Comparison of ENCODE assay signal across 10 cellular contexts in genomic region chr2:42931147-42931817, GRCh38.
A peak's percentile ranks its signal among the peaks of the same experiment; 100 is the strongest.
DNase-seq lines count a peak whose midpoint lies in the region; ATAC-seq and TF ChIP-seq lines count a peak whose summit lies in the region.
"Had no signal": no experiment of that assay in that cellular context is flagged by ENCODE, and none has a peak within 500 bp of the region (broad histone marks: within the 10 kb centered on the region; RNA-seq: fewer than 3 reads in every experiment).

No MANE protein-coding gene starts in this region.

- H3K36me3 Mint-ChIP-seq in T-helper 17 cell (ENCODE audit: low read depth) = no peaks in the 10 kb centered on the region
- H3K36me3 Mint-ChIP-seq: CD8-positive, alpha-beta memory T cell; stimulated activated effector memory CD8-positive, alpha-beta T cell treated with anti-CD3 and anti-CD28 coated beads, Interleukin-12 subunit alpha, Interleukin-12 subunit beta, amount 100 ng/mL, for 72 hours had no signal

- H3K27me3 ChIP-seq in brain microvascular endothelial cell (replicated peaks) (no peaks in the 10 kb centered on the region), liver (ENCODE audit: control insufficient read depth in 4 of 4, insufficient read depth in 4 of 4, low read length in 3 of 4) (no peaks in the 10 kb centered on the region)
- H3K27me3 ChIP-seq in effector memory CD4-positive, alpha-beta T cell (replicated peaks; ENCODE audit: control insufficient read depth, insufficient read depth, low read length, poor library complexity, severe bottlenecking) = no peaks in the 10 kb centered on the region

- ATAC-seq in T-helper 17 cell = no peak
- ATAC-seq: stimulated activated effector memory CD8-positive, alpha-beta T cell treated with anti-CD3 and anti-CD28 coated beads, Interleukin-12 subunit alpha, Interleukin-12 subunit beta, amount 100 ng/mL, for 72 hours had no signal

- TF ChIP-seq RAD21 in liver (IDR thresholded peaks at IDR 0.05) = no peak

- H3K27ac ChIP-seq in brain microvascular endothelial cell = no peak overlapping the region
- peak overlapping the region; percentile 1 to 10 for H3K27ac ChIP-seq in liver (ENCODE audit: low read depth in 1 of 2, low read length in 2 of 2)
- H3K27ac ChIP-seq in effector memory CD4-positive, alpha-beta T cell (ENCODE audit: insufficient read depth, low read length, poor library complexity, severe bottlenecking) = no peak overlapping the region

- no peak for DNase-seq in AG04449 (ENCODE audit: low read depth, low spot score)
- peak; percentile 48 for DNase-seq in HEK293T (ENCODE audit: extremely low spot score)
- DNase-seq in brain microvascular endothelial cell = no peak
- no peak for DNase-seq in NCI-H774 (lab: John Stamatoyannopoulos, UW)
- no peak for DNase-seq in T-helper 17 cell
- no peak for DNase-seq in effector memory CD4-positive, alpha-beta T cell
- DNase-seq in activated effector memory CD4-positive, alpha-beta T cell treated with Interleukin-2 at 50 U/mL for 16 hours = no peak
- DNase-seq: CD8-positive, alpha-beta memory T cell had no signal

- no peaks in the 10 kb centered on the region for H3K4me1 Mint-ChIP-seq in T-helper 17 cell
- H3K4me1 Mint-ChIP-seq: CD8-positive, alpha-beta memory T cell had no signal

- WGBS in liver = 73% methylated on average over 8 of the region's 8 CpGs

- H3K4me1 ChIP-seq in liver (ENCODE audit: control insufficient read depth in 4 of 4, insufficient read depth in 4 of 4, low read length in 3 of 4) = peaks cover 29 to 42% (median 40%) of the 10 kb centered on the region in 4 donors
- H3K4me1 ChIP-seq in effector memory CD4-positive, alpha-beta T cell (ENCODE audit: control insufficient read depth, insufficient read depth, low read length, poor library complexity, severe bottlenecking) = no peaks in the 10 kb centered on the region

- TF ChIP-seq CTCF in AG04449 (IDR thresholded peaks at IDR 0.05; ENCODE audit: insufficient read depth, low read length, missing control alignments) (peak; percentile 35), brain microvascular endothelial cell (IDR thresholded peaks at IDR 0.05; ENCODE audit: low read depth, low read length, missing control alignments) (peak; percentile 67), liver (IDR thresholded peaks at IDR 0.05; ENCODE audit: low read depth, low read length, missing input control) (no peak)

- no peak overlapping the region for H3K27ac Mint-ChIP-seq in T-helper 17 cell
- H3K27ac Mint-ChIP-seq: CD8-positive, alpha-beta memory T cell; stimulated activated effector memory CD8-positive, alpha-beta T cell treated with anti-CD3 and anti-CD28 coated beads, Interleukin-12 subunit alpha, Interleukin-12 subunit beta, amount 100 ng/mL, for 72 hours had no signal

- H3K36me3 ChIP-seq in brain microvascular endothelial cell (replicated peaks) (no peaks in the 10 kb centered on the region), liver (ENCODE audit: control insufficient read depth in 4 of 4, insufficient read depth in 3 of 4, low read depth in 1 of 4, low read length in 3 of 4) (no peaks in the 10 kb centered on the region)
- H3K36me3 ChIP-seq in effector memory CD4-positive, alpha-beta T cell (ENCODE audit: control insufficient read depth, insufficient read depth, low read length) = no peaks in the 10 kb centered on the region

- in situ Hi-C loops in brain microvascular endothelial cell (cut with HindIII; ENCODE audit: low pct_ligation_motif_present, low sequenced_read_pairs) = no loop called here

- POLR2A ChIA-PET in AG04449 (lab: Yijun Ruan, JAX) (interaction anchor here (0.9 kb wide), 1 partner anchor 295 kb away, joined by 3 read pairs; the partner anchor contains the start of gene ZFP36L2), HEK293T (lab: Yijun Ruan, JAX) (interaction anchor here (0.5 to 1.8 kb wide), 2 partner anchors 120 to 295 kb away, joined by 3 to 6 read pairs; partner anchors contain the start of gene ZFP36L2)

- H3K27me3 Mint-ChIP-seq in T-helper 17 cell = peaks cover 6% of the 10 kb centered on the region

- H3K4me3 Mint-ChIP-seq in T-helper 17 cell = no peak overlapping the region
- H3K4me3 Mint-ChIP-seq: CD8-positive, alpha-beta memory T cell; stimulated activated effector memory CD8-positive, alpha-beta T cell treated with anti-CD3 and anti-CD28 coated beads, Interleukin-12 subunit alpha, Interleukin-12 subunit beta, amount 100 ng/mL, for 72 hours had no signal

- no peaks in the 10 kb centered on the region for H3K9me3 ChIP-seq in liver (ENCODE audit: control insufficient read depth in 4 of 4, low read length in 3 of 4)
- no peaks in the 10 kb centered on the region for H3K9me3 ChIP-seq in T-helper 17 cell (ENCODE audit: control insufficient read depth, low read length, poor library complexity, severe bottlenecking)
- H3K9me3 ChIP-seq in effector memory CD4-positive, alpha-beta T cell (ENCODE audit: control insufficient read depth, low read length) = no peaks in the 10 kb centered on the region

- CTCF ChIA-PET in AG04449 (lab: Yijun Ruan, JAX) (interaction anchor here (0.9 to 13.3 kb wide), 8 partner anchors 13 to 607 kb away, joined by 3 to 126 read pairs (median 8); no protein-coding TSS in a partner anchor), HEK293T (lab: Yijun Ruan, JAX) (interaction anchor here (2.0 kb wide), 1 partner anchor 14 kb away, joined by 7 read pairs; no protein-coding TSS in a partner anchor)

- H3K4me3 ChIP-seq in AG04449 (ENCODE audit: low read depth, low read length) (no peak overlapping the region), brain microvascular endothelial cell (ENCODE audit: low read depth, low read length) (no peak overlapping the region), liver (ENCODE audit: low read depth in 1 of 3, low read length in 3 of 3) (no peak overlapping the region)
- no peak overlapping the region for H3K4me3 ChIP-seq in effector memory CD4-positive, alpha-beta T cell (ENCODE audit: insufficient read depth, low read depth, low read length, poor library complexity, severe bottlenecking)

- no peak overlapping the region for H3K9ac ChIP-seq in liver (ENCODE audit: low read depth in 1 of 2, low read length in 2 of 2)

TF ChIP-seq in HEK293T, 16 proteins besides CTCF, POLR2A, EP300 and RAD21:
- no peak for TF ChIP-seq ZNF384 (IDR thresholded peaks at IDR 0.05)
- no peak for TF ChIP-seq ELF4 (IDR thresholded peaks at IDR 0.05)
- TF ChIP-seq SP1 (IDR thresholded peaks at IDR 0.05) = no peak
- no peak for TF ChIP-seq PKNOX1 (IDR thresholded peaks at IDR 0.05)
- no peak for TF ChIP-seq SUZ12 (IDR thresholded peaks at IDR 0.05)
- no peak for TF ChIP-seq L3MBTL2 (conservative IDR thresholded peaks at IDR 0.05)
- no peak for TF ChIP-seq FOXA1 (IDR thresholded peaks at IDR 0.05)
- no peak for TF ChIP-seq HDGF (IDR thresholded peaks at IDR 0.05; ENCODE audit: borderline replicate concordance)
- TF ChIP-seq FOXM1 (IDR thresholded peaks at IDR 0.05; ENCODE audit: borderline replicate concordance) = no peak
- TF ChIP-seq LEF1 (IDR thresholded peaks at IDR 0.05; ENCODE audit: borderline replicate concordance) = no peak
- TF ChIP-seq NFRKB (IDR thresholded peaks at IDR 0.05) = no peak
- TF ChIP-seq CTBP1 (IDR thresholded peaks at IDR 0.05; ENCODE audit: borderline replicate concordance) = no peak
- TF ChIP-seq ARNT (IDR thresholded peaks at IDR 0.05) = no peak
- no peak for TF ChIP-seq TARDBP (IDR thresholded peaks at IDR 0.05)

TF ChIP-seq in liver, 16 proteins besides CTCF, POLR2A, EP300 and RAD21:
- TF ChIP-seq FOXA2 (IDR thresholded peaks at IDR 0.05) (no peak), TAF1 (conservative IDR thresholded peaks at IDR 0.05) (no peak)
TF ChIP-seq in liver: peak in this region for 0.

Comparison
In these comparisons a context has a peak if more than half of its experiments do, and no peak if none do; other contexts are left out.
1. H3K27ac ChIP-seq: peak in liver (2 of 2); none in brain microvascular endothelial cell (single experiment) and effector memory CD4-positive, alpha-beta T cell (single experiment).